Comparison of ENCODE assay signal across 27 cellular contexts in the genomic region with DNA sequence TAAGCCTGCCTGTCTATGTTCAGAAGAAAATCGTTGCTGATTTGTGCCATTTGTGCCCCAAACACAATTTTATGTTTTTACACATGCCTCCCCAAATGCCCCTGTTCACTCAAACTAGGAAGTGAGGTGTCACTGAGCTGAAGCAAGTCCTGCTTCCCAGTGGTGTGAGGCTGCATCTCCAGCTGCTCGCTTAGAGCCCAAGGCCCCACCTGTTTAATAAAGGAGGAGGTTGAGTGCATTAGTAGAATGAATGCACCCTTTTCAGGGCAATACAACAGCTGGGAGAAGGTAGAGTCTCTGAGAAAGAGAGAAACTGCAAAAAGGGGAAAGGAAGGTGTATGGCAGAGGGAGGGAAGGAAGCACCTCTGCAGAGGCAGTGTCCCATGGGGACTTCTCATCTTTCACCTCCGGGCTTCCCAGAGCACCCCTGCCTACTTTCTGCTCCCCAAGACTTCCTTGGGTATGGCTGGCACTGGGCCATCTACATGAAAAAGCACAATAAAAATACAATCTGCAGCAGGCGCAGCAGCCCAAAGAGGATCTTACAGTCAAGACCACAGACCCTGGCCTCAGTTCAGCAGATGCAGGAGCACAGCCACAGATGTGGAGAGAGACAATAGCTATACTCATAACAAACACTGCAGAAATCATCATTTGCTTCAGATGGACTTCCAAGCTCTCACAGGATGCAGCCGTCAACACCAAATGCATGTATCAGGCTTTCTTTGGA.
"Had no signal": no experiment of that assay in that cellular context is flagged by ENCODE, and none has a peak within 500 bp of the region (broad histone marks: within the 10 kb centered on the region; RNA-seq: fewer than 3 reads in every experiment).

No MANE protein-coding gene starts in this region.

- DNase-seq: activated CD4-positive, alpha-beta memory T cell treated with anti-CD3 and anti-CD28 coated beads, Interleukin-2, amount 10 ng/mL, durations not matched to agents 7 days and 5 days; activated CD4-positive, alpha-beta T cell treated with anti-CD3 and anti-CD28 coated beads for 36 hours; activated CD4-positive, alpha-beta T cell treated with anti-CD3 and anti-CD28 coated beads, Interleukin-2, amount 50 U/mL, for 1 hour; activated gamma-delta T cell; activated naive CD4-positive, alpha-beta T cell treated with anti-CD3 and anti-CD28 coated beads for 36 hours; activated T-cell treated with anti-CD3 and anti-CD28 coated beads for 4 hours; activated T-cell treated with anti-CD3 and anti-CD28 coated beads, Interleukin-2, amount 50 U/mL, for 48 hours; amygdala; brain microvascular endothelial cell; central memory CD4-positive, alpha-beta T cell; Karpas-422; NCI-H1105 treated with DMSO at 0.1 percent for 48 hours; NCI-H1436 treated with DMSO at 0.1 percent for 48 hours; NCI-H187; NCI-H2081; NCI-H2171; NCI-H2227 treated with DMSO at 0.1 percent for 48 hours; NCI-H526; NCI-H774; Right ventricle myocardium superior; RPMI8226; T-helper 1 cell; WERI-Rb-1 had no signal

- H3K27ac ChIP-seq: WERI-Rb-1 had no signal

- H3K4me3 Mint-ChIP-seq: activated CD4-positive, alpha-beta memory T cell treated with anti-CD3 and anti-CD28 coated beads, Interleukin-2, amount 10 ng/mL, durations not matched to agents 7 days and 5 days; activated CD4-positive, alpha-beta T cell treated with anti-CD3 and anti-CD28 coated beads for 36 hours; activated naive CD4-positive, alpha-beta T cell treated with anti-CD3 and anti-CD28 coated beads for 36 hours; activated naive CD8-positive, alpha-beta T cell; activated T-helper 17 cell treated with anti-CD3 and anti-CD28 coated beads, Interleukin-2, amount 50 U/mL, for 72 hours had no signal

- ATAC-seq: activated CD4-positive, alpha-beta T cell treated with anti-CD3 and anti-CD28 coated beads for 36 hours; activated T-helper 17 cell treated with anti-CD3 and anti-CD28 coated beads, Interleukin-2, amount 50 U/mL, for 72 hours; K562; Panc1 had no signal

- H3K4me3 ChIP-seq: K562 had no signal

- H3K4me1 Mint-ChIP-seq: activated T-helper 17 cell treated with anti-CD3 and anti-CD28 coated beads, Interleukin-2, amount 50 U/mL, for 72 hours had no signal

- H3K36me3 ChIP-seq: brain microvascular endothelial cell, WERI-Rb-1 had no signal

- H3K27ac Mint-ChIP-seq: activated CD4-positive, alpha-beta memory T cell treated with anti-CD3 and anti-CD28 coated beads, Interleukin-2, amount 10 ng/mL, durations not matched to agents 7 days and 5 days; activated CD4-positive, alpha-beta T cell treated with anti-CD3 and anti-CD28 coated beads for 36 hours; activated naive CD4-positive, alpha-beta T cell treated with anti-CD3 and anti-CD28 coated beads for 36 hours; activated naive CD8-positive, alpha-beta T cell; activated T-helper 17 cell treated with anti-CD3 and anti-CD28 coated beads, Interleukin-2, amount 50 U/mL, for 72 hours had no signal

- H3K36me3 Mint-ChIP-seq: activated naive CD8-positive, alpha-beta T cell had no signal

- H3K27me3 ChIP-seq: brain microvascular endothelial cell had no signal

- FAIRE-seq: K562 had no signal
